Comparison of ENCODE assay signal across 34 cellular contexts in the genomic region with DNA sequence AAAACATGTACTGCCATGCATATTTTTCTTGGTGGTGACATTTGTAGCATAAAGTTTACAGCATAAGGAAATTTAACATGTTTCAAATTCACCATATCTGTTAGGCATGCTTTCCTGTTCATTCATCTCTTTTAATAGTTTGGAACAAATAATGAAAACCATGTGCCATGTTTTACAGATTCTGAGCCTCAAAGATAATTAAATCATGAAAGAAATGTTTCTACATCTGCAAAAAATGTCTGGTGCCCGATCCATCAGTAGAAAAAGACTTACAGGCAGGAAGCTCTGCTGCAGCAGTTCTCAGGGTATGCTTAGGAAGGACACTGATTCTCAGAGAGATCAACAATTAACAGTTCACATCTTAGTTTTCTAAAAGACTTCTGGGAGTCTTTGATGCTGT.
"Had no signal": no experiment of that assay in that cellular context is flagged by ENCODE, and none has a peak within 500 bp of the region (broad histone marks: within the 10 kb centered on the region; RNA-seq: fewer than 3 reads in every experiment).

No MANE protein-coding gene starts in this region.

- H3K27ac Mint-ChIP-seq: activated B cell treated with CpG ODN at 0.5 μM for 24 hours; activated CD4-positive, alpha-beta memory T cell treated with anti-CD3 and anti-CD28 coated beads for 36 hours; activated CD8-positive, alpha-beta memory T cell treated with anti-CD3 and anti-CD28 coated beads, Interleukin-2, amount 10 ng/mL, durations not matched to agents 7 days and 5 days; activated CD8-positive, alpha-beta T cell treated with anti-CD3 and anti-CD28 coated beads, Interleukin-2, amount 10 ng/mL, durations not matched to agents 7 days and 5 days; activated naive CD4-positive, alpha-beta T cell treated with anti-CD3 and anti-CD28 coated beads for 36 hours; activated naive CD4-positive, alpha-beta T cell treated with anti-CD3 and anti-CD28 coated beads, Interleukin-2, amount 50 U/mL, for 24 hours; activated naive CD8-positive, alpha-beta T cell treated with anti-CD3 and anti-CD28 coated beads for 36 hours; activated naive CD8-positive, alpha-beta T cell treated with anti-CD3 and anti-CD28 coated beads, Interleukin-2, amount 50 U/mL, for 24 hours; activated T-helper 1 cell treated with anti-CD3 and anti-CD28 coated beads, Interleukin-12 subunit alpha, Interleukin-12 subunit beta, Interleukin-2, Interleukin-4 antibody, amounts not matched to agents 30 ng/mL and 10 ng/mL and 1 ng/mL, durations not matched to agents 14 hours and 24 hours and 36 hours; activated T-helper 2 cell treated with anti-CD3 and anti-CD28 coated beads, Interferon-gamma antibody, Interleukin-2, Interleukin-4, amounts not matched to agents 10 μg/mL and 5 μg/mL and 100 μg/mL, durations not matched to agents 14 hours and 24 hours and 36 hours; effector memory CD8-positive, alpha-beta T cell; T-helper 2 cell treated with Interferon-gamma antibody and Interleukin-4, amounts not matched to agents 5 μg/mL and 100 μg/mL, for 36 hours had no signal

- H3K27me3 ChIP-seq: adrenal gland, body of pancreas, esophagus muscularis mucosa, gastroesophageal sphincter had no signal

- H3K27me3 Mint-ChIP-seq: activated B cell treated with CpG ODN at 0.5 μM for 24 hours; activated CD4-positive, alpha-beta memory T cell treated with anti-CD3 and anti-CD28 coated beads for 36 hours; activated naive CD4-positive, alpha-beta T cell treated with anti-CD3 and anti-CD28 coated beads, Interleukin-2, amount 50 U/mL, for 24 hours; activated naive CD8-positive, alpha-beta T cell treated with anti-CD3 and anti-CD28 coated beads for 36 hours; activated naive CD8-positive, alpha-beta T cell treated with anti-CD3 and anti-CD28 coated beads, Interleukin-2, amount 50 U/mL, for 24 hours; effector memory CD8-positive, alpha-beta T cell had no signal

- H3K36me3 ChIP-seq: adrenal gland, esophagus muscularis mucosa, gastroesophageal sphincter, WERI-Rb-1 had no signal

- ATAC-seq: activated CD4-positive, CD25-positive, alpha-beta regulatory T cell treated with anti-CD3 and anti-CD28 coated beads, Interleukin-2, amount 50 U/mL, for 24 hours; activated CD8-positive, alpha-beta memory T cell treated with anti-CD3 and anti-CD28 coated beads, Interleukin-2, amount 10 ng/mL, durations not matched to agents 7 days and 5 days; activated CD8-positive, alpha-beta T cell treated with anti-CD3 and anti-CD28 coated beads, Interleukin-2, amount 10 ng/mL, durations not matched to agents 7 days and 5 days; activated naive CD8-positive, alpha-beta T cell treated with anti-CD3 and anti-CD28 coated beads, Interleukin-2, amount 50 U/mL, for 24 hours; body of pancreas; effector memory CD8-positive, alpha-beta T cell; gastroesophageal sphincter had no signal

- H3K9me3 Mint-ChIP-seq: activated B cell treated with CpG ODN at 0.5 μM for 24 hours; activated CD4-positive, alpha-beta memory T cell treated with anti-CD3 and anti-CD28 coated beads for 36 hours; activated naive CD4-positive, alpha-beta T cell treated with anti-CD3 and anti-CD28 coated beads for 36 hours; activated naive CD4-positive, alpha-beta T cell treated with anti-CD3 and anti-CD28 coated beads, Interleukin-2, amount 50 U/mL, for 24 hours; activated naive CD8-positive, alpha-beta T cell treated with anti-CD3 and anti-CD28 coated beads for 36 hours; activated naive CD8-positive, alpha-beta T cell treated with anti-CD3 and anti-CD28 coated beads, Interleukin-2, amount 50 U/mL, for 24 hours; activated T-helper 1 cell treated with anti-CD3 and anti-CD28 coated beads, Interleukin-12 subunit alpha, Interleukin-12 subunit beta, Interleukin-2, Interleukin-4 antibody, amounts not matched to agents 30 ng/mL and 10 ng/mL and 1 ng/mL, durations not matched to agents 14 hours and 24 hours and 36 hours; activated T-helper 2 cell treated with anti-CD3 and anti-CD28 coated beads, Interferon-gamma antibody, Interleukin-2, Interleukin-4, amounts not matched to agents 10 μg/mL and 5 μg/mL and 100 μg/mL, durations not matched to agents 14 hours and 24 hours and 36 hours; effector memory CD8-positive, alpha-beta T cell; T-helper 2 cell treated with Interferon-gamma antibody and Interleukin-4, amounts not matched to agents 5 μg/mL and 100 μg/mL, for 36 hours had no signal

- H3K4me1 Mint-ChIP-seq: activated B cell treated with CpG ODN at 0.5 μM for 24 hours; activated CD8-positive, alpha-beta memory T cell treated with anti-CD3 and anti-CD28 coated beads, Interleukin-2, amount 10 ng/mL, durations not matched to agents 7 days and 5 days; activated naive CD4-positive, alpha-beta T cell treated with anti-CD3 and anti-CD28 coated beads, Interleukin-2, amount 50 U/mL, for 24 hours; activated naive CD8-positive, alpha-beta T cell treated with anti-CD3 and anti-CD28 coated beads for 36 hours; activated naive CD8-positive, alpha-beta T cell treated with anti-CD3 and anti-CD28 coated beads, Interleukin-2, amount 50 U/mL, for 24 hours had no signal

- H3K9me3 ChIP-seq: adrenal gland, body of pancreas, esophagus muscularis mucosa, gastroesophageal sphincter had no signal

- H3K36me3 Mint-ChIP-seq: activated CD4-positive, alpha-beta memory T cell treated with anti-CD3 and anti-CD28 coated beads for 36 hours; activated CD8-positive, alpha-beta memory T cell treated with anti-CD3 and anti-CD28 coated beads, Interleukin-2, amount 10 ng/mL, durations not matched to agents 7 days and 5 days; activated naive CD4-positive, alpha-beta T cell treated with anti-CD3 and anti-CD28 coated beads, Interleukin-2, amount 50 U/mL, for 24 hours; activated naive CD8-positive, alpha-beta T cell treated with anti-CD3 and anti-CD28 coated beads for 36 hours had no signal

- H3K4me1 ChIP-seq: adrenal gland, body of pancreas, esophagus muscularis mucosa, gastroesophageal sphincter had no signal

- H3K4me3 Mint-ChIP-seq: activated B cell treated with CpG ODN at 0.5 μM for 24 hours; activated CD4-positive, alpha-beta memory T cell treated with anti-CD3 and anti-CD28 coated beads for 36 hours; activated CD8-positive, alpha-beta memory T cell treated with anti-CD3 and anti-CD28 coated beads, Interleukin-2, amount 10 ng/mL, durations not matched to agents 7 days and 5 days; activated CD8-positive, alpha-beta T cell treated with anti-CD3 and anti-CD28 coated beads, Interleukin-2, amount 10 ng/mL, durations not matched to agents 7 days and 5 days; activated naive CD4-positive, alpha-beta T cell treated with anti-CD3 and anti-CD28 coated beads for 36 hours; activated naive CD4-positive, alpha-beta T cell treated with anti-CD3 and anti-CD28 coated beads, Interleukin-2, amount 50 U/mL, for 24 hours; activated naive CD8-positive, alpha-beta T cell treated with anti-CD3 and anti-CD28 coated beads for 36 hours; activated naive CD8-positive, alpha-beta T cell treated with anti-CD3 and anti-CD28 coated beads, Interleukin-2, amount 50 U/mL, for 24 hours; activated T-helper 1 cell treated with anti-CD3 and anti-CD28 coated beads, Interleukin-12 subunit alpha, Interleukin-12 subunit beta, Interleukin-2, Interleukin-4 antibody, amounts not matched to agents 30 ng/mL and 10 ng/mL and 1 ng/mL, durations not matched to agents 14 hours and 24 hours and 36 hours; effector memory CD8-positive, alpha-beta T cell; T-helper 2 cell treated with Interferon-gamma antibody and Interleukin-4, amounts not matched to agents 5 μg/mL and 100 μg/mL, for 36 hours had no signal

- H3K27ac ChIP-seq: adrenal gland, body of pancreas, esophagus muscularis mucosa, gastroesophageal sphincter, WERI-Rb-1 had no signal

- DNase-seq: activated B cell treated with CpG ODN at 0.5 μM for 24 hours; activated CD4-positive, alpha-beta memory T cell treated with anti-CD3 and anti-CD28 coated beads for 36 hours; activated CD4-positive, alpha-beta T cell treated with anti-CD3 and anti-CD28 coated beads for 48 hours; activated CD8-positive, alpha-beta memory T cell treated with anti-CD3 and anti-CD28 coated beads, Interleukin-2, amount 10 ng/mL, durations not matched to agents 7 days and 5 days; activated CD8-positive, alpha-beta memory T cell treated with anti-CD3 and anti-CD28 coated beads, Interleukin-2, amount 50 U/mL, for 4 hours; activated CD8-positive, alpha-beta T cell treated with anti-CD3 and anti-CD28 coated beads, Interleukin-2, amount 10 ng/mL, durations not matched to agents 7 days and 5 days; activated effector memory CD4-positive, alpha-beta T cell treated with anti-CD3 and anti-CD28 coated beads, Interleukin-2, amount 50 U/mL, for 16 hours; activated naive CD4-positive, alpha-beta T cell treated with anti-CD3 and anti-CD28 coated beads for 36 hours; activated naive CD8-positive, alpha-beta T cell treated with anti-CD3 and anti-CD28 coated beads for 36 hours; activated naive CD8-positive, alpha-beta T cell treated with anti-CD3 and anti-CD28 coated beads, Interleukin-2, amount 50 U/mL, for 24 hours; activated T-cell treated with anti-CD3 and anti-CD28 coated beads, Interleukin-2, amount 50 U/mL, for 1 hour; activated T-cell treated with anti-CD3 and anti-CD28 coated beads, Interleukin-2, amount 50 U/mL, for 48 hours; adrenal gland; amygdala; aorta; body of pancreas; caudate nucleus; cortex of kidney; dermis blood vessel endothelial cell; effector CD4-positive, alpha-beta T cell; effector memory CD8-positive, alpha-beta T cell; erythroblast; foreskin melanocyte; head of caudate nucleus; hippocampal formation; T1000; WERI-Rb-1 had no signal

- H3K4me3 ChIP-seq: adrenal gland, body of pancreas, esophagus muscularis mucosa, gastroesophageal sphincter had no signal
